Comparison of ENCODE assay signal across 9 cellular contexts in the genomic region with DNA sequence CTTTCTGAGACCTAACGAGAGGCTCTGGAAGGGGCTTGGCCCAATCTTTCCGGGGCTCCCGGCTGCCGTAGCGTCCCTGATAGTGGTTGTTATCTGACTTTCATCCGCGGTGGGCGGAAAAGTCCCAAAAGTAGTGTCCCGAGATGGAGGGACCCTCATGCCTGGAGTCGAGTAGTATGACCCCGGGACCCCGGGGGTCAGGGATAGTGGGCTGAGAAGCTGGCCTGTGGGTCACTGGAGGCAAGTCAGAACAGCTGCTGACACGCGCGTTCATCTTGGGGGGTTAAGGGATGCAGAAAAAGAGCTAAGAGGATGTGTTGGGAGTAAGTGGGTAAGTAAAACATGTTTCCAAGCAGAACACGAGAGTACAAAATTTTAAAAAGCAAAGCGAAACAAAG.
DNase-seq lines count a peak whose midpoint lies in the region; ATAC-seq and TF ChIP-seq lines count a peak whose summit lies in the region.
"Had no signal": no experiment of that assay in that cellular context is flagged by ENCODE, and none has a peak within 500 bp of the region (broad histone marks: within the 10 kb centered on the region; RNA-seq: fewer than 3 reads in every experiment).

No MANE protein-coding gene starts in this region.

- H3K27ac Mint-ChIP-seq in GM23338: no peak overlapping the region
- no peak overlapping the region for H3K27ac Mint-ChIP-seq in activated CD8-positive, alpha-beta T cell treated with anti-CD3 and anti-CD28 coated beads, Interleukin-2, amount 10 ng/mL, durations not matched to agents 7 days and 5 days

- no peak overlapping the region for H3K23ac ChIP-seq in mesenchymal stem cell (ENCODE audit: low read length in 2 of 2)

- H3K9ac ChIP-seq in iPS-18a (ENCODE audit: low read length): no peak overlapping the region
- no peak overlapping the region for H3K9ac ChIP-seq in GM23248
- H3K9ac ChIP-seq in mesenchymal stem cell (ENCODE audit: low read length): no peak overlapping the region

- H4K91ac ChIP-seq in mesenchymal stem cell (ENCODE audit: low read length): no peak overlapping the region

- TF ChIP-seq CTCF in GM23338 (conservative IDR thresholded peaks at IDR 0.05; ENCODE audit: low read depth in 2 of 2): no peak

- H3K27me3 ChIP-seq in GM23338 (ENCODE audit: insufficient read depth) (peaks cover 63% of the 10 kb centered on the region), iPS-18a (ENCODE audit: control insufficient read depth, insufficient read depth, low read length) (peaks cover 74% of the 10 kb centered on the region), GM23248 (replicated peaks; ENCODE audit: insufficient read depth) (peaks cover 59% of the 10 kb centered on the region), mesenchymal stem cell (ENCODE audit: control insufficient read depth in 1 of 2, insufficient read depth in 1 of 2, low read length in 2 of 2) (peaks cover 47 to 58% of the 10 kb centered on the region in 2 experiments)

- 21 to 25% methylated on average over 17 of the region's 17 CpGs for WGBS in GM23248 (ENCODE audit: low coverage in 1 of 2, low lambda C conversion rate in 2 of 2, missing lambda C conversion rate in 2 of 2), 2 experiments
- WGBS in mesenchymal stem cell: 21% methylated on average over 17 of the region's 17 CpGs

- H3K36me3 ChIP-seq in GM23338 (ENCODE audit: insufficient read depth) (no peaks in the 10 kb centered on the region), iPS-18a (ENCODE audit: control insufficient read depth, low read depth, low read length) (no peaks in the 10 kb centered on the region), GM23248 (ENCODE audit: low read depth) (no peaks in the 10 kb centered on the region), mesenchymal stem cell (ENCODE audit: control insufficient read depth in 1 of 2, insufficient read depth in 2 of 2, low read depth in 1 of 2, low read length in 2 of 2) (no peaks in the 10 kb centered on the region)

- H3K4me2 ChIP-seq in GM23338 (peak overlapping the region; percentile 90), GM23248 (ENCODE audit: unreplicated experiment) (no peak overlapping the region), mesenchymal stem cell (ENCODE audit: low read length, poor library complexity, severe bottlenecking) (no peak overlapping the region)

- H3K9me3 ChIP-seq in iPS-18a (ENCODE audit: control insufficient read depth, low read depth, low read length): no peaks in the 10 kb centered on the region
- no peaks in the 10 kb centered on the region for H3K9me3 ChIP-seq in GM23248 (ENCODE audit: low read depth)
- H3K9me3 ChIP-seq in mesenchymal stem cell (ENCODE audit: control insufficient read depth, low read length): no peaks in the 10 kb centered on the region
- H3K9me3 ChIP-seq: mucosa of descending colon had no signal

- no peak for ATAC-seq in GM23338
- ATAC-seq in activated CD8-positive, alpha-beta T cell treated with anti-CD3 and anti-CD28 coated beads, Interleukin-2, amount 10 ng/mL, durations not matched to agents 7 days and 5 days: no peak
- ATAC-seq: foreskin keratinocyte, mucosa of descending colon had no signal

- no peak overlapping the region for H4K8ac ChIP-seq in mesenchymal stem cell (ENCODE audit: low read length)

- no peak overlapping the region for H2AK5ac ChIP-seq in mesenchymal stem cell (ENCODE audit: low read length, severe bottlenecking)

- H3K4me3 ChIP-seq in GM23338 (peak overlapping the region; percentile 53), iPS-18a (ENCODE audit: low read length) (peak overlapping the region; percentile 55), GM23248 (no peak overlapping the region), mesenchymal stem cell (ENCODE audit: insufficient read depth in 1 of 2, low read depth in 1 of 2, low read length in 2 of 2) (peak overlapping the region in 1 of 2 experiments; percentile 75)
- H3K4me3 ChIP-seq: mucosa of descending colon had no signal

- H3K9me3 Mint-ChIP-seq in GM23338: no peaks in the 10 kb centered on the region; the same call in 1 of the 3 replicates
- no peaks in the 10 kb centered on the region for H3K9me3 Mint-ChIP-seq in activated CD8-positive, alpha-beta T cell treated with anti-CD3 and anti-CD28 coated beads, Interleukin-2, amount 10 ng/mL, durations not matched to agents 7 days and 5 days (ENCODE audit: insufficient read depth)

- H2AFZ ChIP-seq in GM23338 (0 out of 2 replicates have a peak overlapping the region, but pooled peaks have one; percentile 47), GM23248 (no peak overlapping the region), mesenchymal stem cell (ENCODE audit: low read depth, low read length) (no peak overlapping the region)

- H3K18ac ChIP-seq in mesenchymal stem cell (ENCODE audit: low read depth in 1 of 2, low read length in 2 of 2): no peak overlapping the region

- H4K20me1 ChIP-seq in GM23338 (replicated peaks; ENCODE audit: insufficient read depth) (no peaks in the 10 kb centered on the region), GM23248 (ENCODE audit: insufficient read depth) (no peaks in the 10 kb centered on the region)

- H3K79me2 ChIP-seq in GM23338 (replicated peaks; ENCODE audit: insufficient read depth) (no peaks in the 10 kb centered on the region), GM23248 (ENCODE audit: insufficient read depth) (no peaks in the 10 kb centered on the region)

- DNase-seq in GM23338 (ENCODE audit: low spot score) (peak; percentile 18), retina (peak; percentile 56), GM23248 (no peak), NCI-H146 (lab: John Stamatoyannopoulos, UW) (no peak), mesenchymal stem cell (no peak)
- DNase-seq in activated CD8-positive, alpha-beta T cell treated with anti-CD3 and anti-CD28 coated beads, Interleukin-2, amount 10 ng/mL, durations not matched to agents 7 days and 5 days: no peak
- DNase-seq: mucosa of descending colon had no signal

- no peaks in the 10 kb centered on the region for H3K9me2 ChIP-seq in GM23338 (ENCODE audit: insufficient read depth)
- H3K9me2 ChIP-seq in GM23248 (ENCODE audit: insufficient read depth): no peaks in the 10 kb centered on the region

- H2BK5ac ChIP-seq in mesenchymal stem cell (ENCODE audit: low read depth, low read length, poor library complexity, severe bottlenecking): no peak overlapping the region

- CTCF ChIA-PET in activated CD8-positive, alpha-beta T cell treated with anti-CD3 and anti-CD28 coated beads, Interleukin-2, amount 10 ng/mL, durations not matched to agents 7 days and 5 days (lab: Charles Lee): no interaction called here

- peaks cover 19% of the 10 kb centered on the region for H3K4me1 Mint-ChIP-seq in GM23338
- H3K4me1 Mint-ChIP-seq in activated CD8-positive, alpha-beta T cell treated with anti-CD3 and anti-CD28 coated beads, Interleukin-2, amount 10 ng/mL, durations not matched to agents 7 days and 5 days (ENCODE audit: low read depth): peaks cover 23% of the 10 kb centered on the region

- in situ Hi-C loops in GM23248 (cut with MboI): loop anchor here (25.0 kb wide), 1 partner anchor 542 kb away; no protein-coding TSS in a partner anchor

- no peaks in the 10 kb centered on the region for H3K27me3 Mint-ChIP-seq in GM23338 (ENCODE audit: insufficient read depth, low read depth, poor library complexity)
- H3K27me3 Mint-ChIP-seq in activated CD8-positive, alpha-beta T cell treated with anti-CD3 and anti-CD28 coated beads, Interleukin-2, amount 10 ng/mL, durations not matched to agents 7 days and 5 days (ENCODE audit: low read depth): peaks cover 33% of the 10 kb centered on the region

- H3K4me3 Mint-ChIP-seq in GM23338: peak overlapping the region; percentile 63
- peak overlapping the region; percentile 48 for H3K4me3 Mint-ChIP-seq in activated CD8-positive, alpha-beta T cell treated with anti-CD3 and anti-CD28 coated beads, Interleukin-2, amount 10 ng/mL, durations not matched to agents 7 days and 5 days

- H3K4me1 ChIP-seq in GM23338 (ENCODE audit: insufficient read depth) (peaks cover 50% of the 10 kb centered on the region), iPS-18a (ENCODE audit: control insufficient read depth, low read depth, low read length) (peaks cover 42% of the 10 kb centered on the region), GM23248 (ENCODE audit: insufficient read depth) (peaks cover 8% of the 10 kb centered on the region; the same call in 1 of the 2 replicates), mesenchymal stem cell (ENCODE audit: control insufficient read depth, insufficient read depth, low read depth, low read length) (peaks cover 12% of the 10 kb centered on the region)
- H3K4me1 ChIP-seq: foreskin keratinocyte had no signal

- no peak overlapping the region for H2BK15ac ChIP-seq in mesenchymal stem cell (ENCODE audit: low read depth, poor library complexity, severe bottlenecking)

- no peak overlapping the region for H2BK12ac ChIP-seq in mesenchymal stem cell (ENCODE audit: low read length in 2 of 2)

- H3K14ac ChIP-seq in mesenchymal stem cell (ENCODE audit: low read length in 2 of 2): no peak overlapping the region

- H3K79me1 ChIP-seq in mesenchymal stem cell (replicated peaks; ENCODE audit: low read length, poor library complexity, severe bottlenecking): no peaks in the 10 kb centered on the region

- H3K4ac ChIP-seq in mesenchymal stem cell (ENCODE audit: low read depth in 1 of 2, low read length in 2 of 2): no peak overlapping the region

- H3K27ac ChIP-seq in GM23338 (ENCODE audit: low read depth): no peak overlapping the region
- H3K27ac ChIP-seq in iPS-18a (ENCODE audit: low read length): no peak overlapping the region
- H3K27ac ChIP-seq in GM23248: no peak overlapping the region
- no peak overlapping the region for H3K27ac ChIP-seq in mesenchymal stem cell (ENCODE audit: low read length, poor library complexity, severe bottlenecking)
- H3K27ac ChIP-seq: foreskin keratinocyte had no signal

- H3K36me3 Mint-ChIP-seq in GM23338 (ENCODE audit: low read depth): no peaks in the 10 kb centered on the region
- peaks cover 4% of the 10 kb centered on the region for H3K36me3 Mint-ChIP-seq in activated CD8-positive, alpha-beta T cell treated with anti-CD3 and anti-CD28 coated beads, Interleukin-2, amount 10 ng/mL, durations not matched to agents 7 days and 5 days (ENCODE audit: low read depth)

- H3F3A ChIP-seq in GM23338 (replicated peaks; ENCODE audit: low read depth): peaks cover 8% of the 10 kb centered on the region; the same call in 1 of the 2 replicates
- H3F3A ChIP-seq in GM23248 (ENCODE audit: insufficient read depth): no peaks in the 10 kb centered on the region; the same call in 1 of the 2 replicates

- no peak overlapping the region for H2BK120ac ChIP-seq in mesenchymal stem cell (ENCODE audit: low read depth, low read length)

- POLR2A ChIA-PET in activated CD8-positive, alpha-beta T cell treated with anti-CD3 and anti-CD28 coated beads, Interleukin-2, amount 10 ng/mL, durations not matched to agents 7 days and 5 days (lab: Charles Lee): interaction anchor here (0.8 kb wide), 1 partner anchor 135 kb away, joined by 3 read pairs; no protein-coding TSS in a partner anchor

TF ChIP-seq in GM23338, 12 proteins besides CTCF, POLR2A, EP300 and RAD21 (continues in another document):
- TF ChIP-seq NANOG (IDR thresholded peaks at IDR 0.05; ENCODE audit: borderline replicate concordance): no peak
- no peak for TF ChIP-seq EZH2phosphoT487 (IDR thresholded peaks at IDR 0.05; ENCODE audit: unreplicated experiment)
- no peak for TF ChIP-seq ZNF331 (CRISPR knock-in tag; IDR thresholded peaks at IDR 0.05; ENCODE audit: low read depth)
- TF ChIP-seq EZH2 (IDR thresholded peaks at IDR 0.05; ENCODE audit: low read depth, unreplicated experiment): no peak
- no peak for TF ChIP-seq JUNB (IDR thresholded peaks at IDR 0.05; ENCODE audit: unreplicated experiment)

Comparison
In these comparisons a context has a peak if more than half of its experiments do, and no peak if none do; other contexts are left out.
1. DNase-seq: peak in GM23338 (single experiment) and retina (single experiment); none in activated CD8-positive, alpha-beta T cell treated with anti-CD3 and anti-CD28 coated beads, Interleukin-2, amount 10 ng/mL, durations not matched to agents 7 days and 5 days (single experiment), GM23248 (single experiment), NCI-H146 (single experiment) and mesenchymal stem cell (single experiment).